ENCODE assay signal across 7 cellular contexts in genomic region chr9:107489144-107489673, GRCh38. TPM values are rescaled to one million over a fixed set of nuclear protein-coding genes. Genes with fewer than 3 reads are reported as not detected.
DNase-seq lines count a peak whose midpoint lies in the region; ATAC-seq and TF ChIP-seq lines count a peak whose summit lies in the region.

No MANE protein-coding gene starts in this region.

- TF ChIP-seq CTCF in PC-9 (conservative IDR thresholded peaks at IDR 0.05), result no peak
- no peak for TF ChIP-seq CTCF in esophagus muscularis mucosa (IDR thresholded peaks at IDR 0.05)
- no peak for TF ChIP-seq CTCF in ovary (IDR thresholded peaks at IDR 0.05)

- ATAC-seq in GM18907 (IDR thresholded peaks at IDR 0.05; ENCODE audit: unreplicated experiment) (peak; percentile 34), HG02571 (IDR thresholded peaks at IDR 0.05; ENCODE audit: unreplicated experiment) (peak; percentile 44)

- H3K4me3 ChIP-seq in PC-9 (peak overlapping the region; percentile 100), esophagus muscularis mucosa (peak overlapping the region; percentile 80 to 94 (median 88)), ovary (peak overlapping the region; percentile 64)

- intact Hi-C loops in PC-9 (cut with micrococcal nuclease; ENCODE audit: unreplicated experiment) (loop anchor here (1.0 to 10.0 kb wide), 11 partner anchors 148 to 1063 kb away; no protein-coding TSS in a partner anchor), esophagus muscularis mucosa (cut with DNase I) (loop anchor here (2.0 to 10.0 kb wide), 5 partner anchors 243 to 566 kb away; no protein-coding TSS in a partner anchor), ovary (cut with DNase I) (loop anchor here in 3 of 4 donors (2.0 to 10.0 kb wide), 8 partner anchors 148 to 946 kb away; no protein-coding TSS in a partner anchor)

- H2AFZ ChIP-seq in PC-9, result peak overlapping the region; percentile 70

- H3K27ac ChIP-seq in PC-9, result peak overlapping the region; percentile 85
- peak overlapping the region; percentile 94 to 95 (median 95) for H3K27ac ChIP-seq in esophagus muscularis mucosa (replicated peaks in 1 of 4)
- peak overlapping the region; percentile 69 to 83 for H3K27ac ChIP-seq in ovary

- TF ChIP-seq POLR2A in esophagus muscularis mucosa (IDR thresholded peaks at IDR 0.05; ENCODE audit: low read depth), result no peak
- peak; percentile 8 for TF ChIP-seq POLR2A in ovary (IDR thresholded peaks at IDR 0.05)

- H3K4me2 ChIP-seq in PC-9, result peak overlapping the region; percentile 89

- H3K9me3 ChIP-seq in PC-9 (ENCODE audit: insufficient read depth, low read depth) (no peaks in the 10 kb centered on the region), esophagus muscularis mucosa (no peaks in the 10 kb centered on the region), ovary (no peaks in the 10 kb centered on the region)

- POLR2A ChIA-PET in PC-9 (lab: Charles Lee; ENCODE audit: unreplicated experiment), result interaction anchor here (0.6 to 1.0 kb wide), 7 partner anchors 16 to 782 kb away, joined by 3 to 14 read pairs (median 6); no protein-coding TSS in a partner anchor

- H3K79me2 ChIP-seq in PC-9 (ENCODE audit: low read depth), result peaks cover 46% of the 10 kb centered on the region

- BruUV-seq in PC-9 (replicated peaks; lab: Mats Ljungman, UMichigan), result no TSS peak

- DNase-seq in PC-9 (no peak), esophagus muscularis mucosa (ENCODE audit: extremely low spot score) (no peak), ovary (no peak), NCI-H226 (no peak), HuH-7.5 (ENCODE audit: low spot score) (no peak)

- TF ChIP-seq EP300 in esophagus muscularis mucosa (IDR thresholded peaks at IDR 0.05) (no peak), ovary (IDR thresholded peaks at IDR 0.05) (no peak)

- CTCF ChIA-PET in PC-9 (lab: Charles Lee), result no interaction called here

- peaks cover 20% of the 10 kb centered on the region for H3F3A ChIP-seq in PC-9 (ENCODE audit: insufficient read depth, low read depth)

- H3K27me3 ChIP-seq in PC-9 (ENCODE audit: insufficient read depth, low read depth), result no peaks in the 10 kb centered on the region
- H3K27me3 ChIP-seq in esophagus muscularis mucosa, result no peaks in the 10 kb centered on the region
- H3K27me3 ChIP-seq in ovary, result no peaks in the 10 kb centered on the region

- under 1% methylated on average over 13 of the region's 46 CpGs for WGBS in esophagus muscularis mucosa
- 1% methylated on average over 39 to 46 of the region's 46 CpGs for WGBS in ovary, 3 donors

- peaks cover 14% of the 10 kb centered on the region for H4K20me1 ChIP-seq in PC-9 (ENCODE audit: insufficient read depth)

- H3K36me3 ChIP-seq in PC-9 (ENCODE audit: low read depth), result peaks cover 26% of the 10 kb centered on the region
- H3K36me3 ChIP-seq in esophagus muscularis mucosa, result peaks cover 0 to 37% (median 22%) of the 10 kb centered on the region in 4 donors
- no peaks in the 10 kb centered on the region for H3K36me3 ChIP-seq in ovary

- H3K4me1 ChIP-seq in PC-9 (replicated peaks; ENCODE audit: insufficient read depth), result peaks cover 36% of the 10 kb centered on the region
- peaks cover 21 to 60% (median 55%) of the 10 kb centered on the region in 4 donors for H3K4me1 ChIP-seq in esophagus muscularis mucosa
- peaks cover 2% of the 10 kb centered on the region for H3K4me1 ChIP-seq in ovary (ENCODE audit: insufficient read depth)

- H3K9me2 ChIP-seq in PC-9 (ENCODE audit: insufficient read depth), result no peaks in the 10 kb centered on the region

RNA-seq across cellular contexts. Expression of gene KLF4, which starts 0.4 kb away (rescaled TPM):
- total RNA-seq in PC-9 (2021) (48.5 and 49.0 TPM in 2 replicates), esophagus muscularis mucosa (10 to 100 TPM; 41.9 to 87.5 (median 63.7) TPM), ovary (100 to 1,000 TPM in 2 of 7 donors, 10 to 100 TPM in 5; 29.2 to 138 (median 71.2) TPM)
- 10 to 100 TPM; 30.1 to 40.7 TPM for polyA plus RNA-seq in ovary
